Comparison of ENCODE assay signal across 9 cellular contexts in the genomic region with DNA sequence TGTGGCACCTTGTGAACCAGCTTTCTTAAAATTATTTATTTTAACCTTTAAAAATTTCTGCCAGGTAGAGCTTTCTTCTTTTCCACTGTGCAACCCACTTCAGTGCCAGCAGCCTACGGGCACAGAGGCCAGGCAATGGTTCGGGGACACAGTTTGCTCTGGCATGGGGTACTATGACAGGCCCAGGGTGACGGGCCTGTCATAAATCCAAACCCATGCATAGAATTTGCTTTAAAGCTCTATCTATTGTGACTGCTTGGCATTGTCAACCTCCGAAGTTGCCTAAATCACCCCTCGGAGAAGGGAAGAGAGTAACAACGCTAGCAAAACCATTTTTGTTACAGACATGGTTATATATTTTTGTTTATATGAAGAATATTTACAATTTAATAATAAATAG. TPM values are rescaled to one million over a fixed set of nuclear protein-coding genes. Genes with fewer than 3 reads are reported as not detected.
DNase-seq lines count a peak whose midpoint lies in the region; ATAC-seq and TF ChIP-seq lines count a peak whose summit lies in the region.
"Had no signal": no experiment of that assay in that cellular context is flagged by ENCODE, and none has a peak within 500 bp of the region (broad histone marks: within the 10 kb centered on the region; RNA-seq: fewer than 3 reads in every experiment).

No MANE protein-coding gene starts in this region.

- no peaks in the 10 kb centered on the region for H3K9me3 ChIP-seq in mesodermal cell (ENCODE audit: control insufficient read depth, low read length)

- H3K9me3 Mint-ChIP-seq in activated naive CD8-positive, alpha-beta T cell treated with anti-CD3 and anti-CD28 coated beads, Interleukin-2, amount 50 U/mL, for 24 hours = no peaks in the 10 kb centered on the region

- peak overlapping the region; percentile 88 for H3K4me3 Mint-ChIP-seq in activated naive CD8-positive, alpha-beta T cell treated with anti-CD3 and anti-CD28 coated beads, Interleukin-2, amount 50 U/mL, for 24 hours

- H3K4me3 ChIP-seq in AG04449 (ENCODE audit: low read depth, low read length) (peak overlapping the region; percentile 68), HFF-Myc (replicated peaks; ENCODE audit: low read depth, low read length) (peak overlapping the region; percentile 68), mesodermal cell (ENCODE audit: extremely low read depth, insufficient read depth, low read length, poor library complexity, severe bottlenecking) (peak overlapping the region; percentile 58)

- H3K36me3 Mint-ChIP-seq in activated naive CD8-positive, alpha-beta T cell treated with anti-CD3 and anti-CD28 coated beads, Interleukin-2, amount 50 U/mL, for 24 hours (ENCODE audit: low read depth) = peaks cover 47% of the 10 kb centered on the region

- CTCF ChIA-PET in AG04449 (lab: Yijun Ruan, JAX) = interaction anchor here (0.6 to 8.8 kb wide), 8 partner anchors 11 to 374 kb away, joined by 3 to 96 read pairs (median 8); no protein-coding TSS in a partner anchor

- H3K27ac Mint-ChIP-seq in activated naive CD8-positive, alpha-beta T cell treated with anti-CD3 and anti-CD28 coated beads, Interleukin-2, amount 50 U/mL, for 24 hours = peak overlapping the region; percentile 81

- no peak for DNase-seq in AG04449 (ENCODE audit: low read depth, low spot score)
- DNase-seq in HFF-Myc (ENCODE audit: extremely low read depth, low read depth) = no peak
- no peak for DNase-seq in activated naive CD8-positive, alpha-beta T cell treated with anti-CD3 and anti-CD28 coated beads, Interleukin-2, amount 50 U/mL, for 24 hours
- no peak for DNase-seq in DMS53 (lab: John Stamatoyannopoulos, UW)
- DNase-seq in stimulated activated CD4-positive, alpha-beta T cell treated with anti-CD3 and anti-CD28 coated beads, Interleukin-12 subunit alpha, Interleukin-12 subunit beta, amount 100 ng/mL, for 4 hours = no peak
- DNase-seq in left lobe of liver (ENCODE audit: low spot score) = no peak

- ATAC-seq in activated naive CD8-positive, alpha-beta T cell treated with anti-CD3 and anti-CD28 coated beads, Interleukin-2, amount 50 U/mL, for 24 hours = no peak
- no peak for ATAC-seq in HG02938 (IDR thresholded peaks at IDR 0.05; ENCODE audit: unreplicated experiment)
- no peak for ATAC-seq in left lobe of liver
- ATAC-seq: Right ventricle myocardium inferior had no signal

- H3K4me1 Mint-ChIP-seq in activated naive CD8-positive, alpha-beta T cell treated with anti-CD3 and anti-CD28 coated beads, Interleukin-2, amount 50 U/mL, for 24 hours = peaks cover 72% of the 10 kb centered on the region

- H3K36me3 ChIP-seq in mesodermal cell (ENCODE audit: control insufficient read depth, insufficient read depth, low read length) = peaks cover 42% of the 10 kb centered on the region

- H3K27me3 Mint-ChIP-seq in activated naive CD8-positive, alpha-beta T cell treated with anti-CD3 and anti-CD28 coated beads, Interleukin-2, amount 50 U/mL, for 24 hours = no peaks in the 10 kb centered on the region

- POLR2A ChIA-PET in AG04449 (lab: Yijun Ruan, JAX) = no interaction called here

- peaks cover 10% of the 10 kb centered on the region for H3K4me1 ChIP-seq in mesodermal cell (ENCODE audit: control insufficient read depth, insufficient read depth, low read length, poor library complexity, severe bottlenecking)

- 76 to 100% methylated on average over 1 to 3 of the region's 6 CpGs for WGBS in mesodermal cell (ENCODE audit: insufficient coverage in 2 of 2), 2 experiments

- TF ChIP-seq CTCF in AG04449 (IDR thresholded peaks at IDR 0.05; ENCODE audit: insufficient read depth, low read length, missing control alignments) (no peak), HFF-Myc (IDR thresholded peaks at IDR 0.05; ENCODE audit: low read depth, low read length, missing control alignments) (no peak)

- H3K27ac ChIP-seq in mesodermal cell (ENCODE audit: low read depth, low read length, severe bottlenecking) = no peak overlapping the region

RNA-seq across cellular contexts. Expression of gene ODC1, which starts 1.5 kb away (rescaled TPM):
- 101 TPM for polyA plus RNA-seq in mesodermal cell (2013, experiment 1 of 2)
- 104 TPM for polyA plus RNA-seq in mesodermal cell (2013, experiment 2 of 2)
- 16.2 TPM for total RNA-seq in left lobe of liver
